Comparison of ENCODE assay signal across 10 cellular contexts in the genomic region with DNA sequence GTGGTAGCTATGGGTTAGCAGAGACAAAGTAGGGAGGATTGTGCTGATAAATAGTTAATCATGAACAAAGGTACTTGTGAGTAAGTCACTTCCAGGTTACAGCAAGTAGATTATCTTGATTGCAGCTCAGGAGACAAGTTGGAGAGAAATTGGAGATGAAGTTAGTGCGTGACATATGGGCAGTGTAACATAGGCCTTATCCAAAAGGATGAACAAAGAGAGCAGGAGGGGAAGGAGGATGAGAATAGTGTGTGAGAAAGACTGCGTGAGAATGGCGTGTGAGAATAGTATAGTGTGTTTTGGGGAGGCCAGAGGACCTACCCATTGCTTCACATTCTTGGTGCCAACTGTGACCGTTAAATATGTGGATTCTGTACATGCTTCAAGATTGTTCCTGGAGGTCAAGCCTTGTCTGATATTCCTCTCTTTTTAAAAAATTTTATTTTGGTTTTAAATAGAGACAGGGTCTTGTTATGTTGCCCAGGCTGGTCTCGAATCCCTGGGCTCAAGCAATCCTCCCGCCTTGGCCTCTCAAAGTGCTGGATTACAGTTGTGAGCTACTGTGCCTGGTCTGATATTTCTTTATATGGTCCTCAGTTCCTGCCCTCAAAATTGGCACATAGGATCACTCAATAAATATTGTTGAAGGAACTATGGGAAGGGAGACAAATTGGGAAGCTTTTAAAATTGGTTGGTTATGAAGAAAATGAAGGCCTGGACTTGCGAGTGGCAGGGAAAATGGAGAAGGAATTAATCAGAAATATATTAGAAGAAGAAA. TPM values are rescaled to one million over a fixed set of nuclear protein-coding genes. Genes with fewer than 3 reads are reported as not detected.
DNase-seq lines count a peak whose midpoint lies in the region; ATAC-seq and TF ChIP-seq lines count a peak whose summit lies in the region.
"Had no signal": no experiment of that assay in that cellular context is flagged by ENCODE, and none has a peak within 500 bp of the region (broad histone marks: within the 10 kb centered on the region; RNA-seq: fewer than 3 reads in every experiment).

No MANE protein-coding gene starts in this region.

- no peak for TF ChIP-seq POLR2A in gastroesophageal sphincter (IDR thresholded peaks at IDR 0.05)

- peak overlapping the region; percentile 97 for H3K4me2 ChIP-seq in GM23248 (ENCODE audit: unreplicated experiment)

- in situ Hi-C loops in GM23248 (cut with MboI) (no loop called here), G401 (cut with HindIII; ENCODE audit: low sequenced_read_pairs) (no loop called here)

- H3K4me1 ChIP-seq in GM23248 (ENCODE audit: insufficient read depth) = peaks cover 52% of the 10 kb centered on the region
- H3K4me1 ChIP-seq in gastroesophageal sphincter = peaks cover 3 to 76% (median 15%) of the 10 kb centered on the region in 3 donors

- H3K9ac ChIP-seq in GM23248 = 0 out of 2 replicates have a peak overlapping the region, but pooled peaks have one; percentile 88

- no peak for TF ChIP-seq CTCF in gastroesophageal sphincter (IDR thresholded peaks at IDR 0.05)

- H3K27me3 ChIP-seq in GM23248 (replicated peaks; ENCODE audit: insufficient read depth) (no peaks in the 10 kb centered on the region), gastroesophageal sphincter (no peaks in the 10 kb centered on the region)

- no peak overlapping the region for H2AFZ ChIP-seq in GM23248

- H3K4me3 ChIP-seq in GM23248 (peak overlapping the region; percentile 99), gastroesophageal sphincter (peak overlapping the region; percentile 89 to 100)

- H3K27ac ChIP-seq in GM23248 = peak overlapping the region; percentile 5; the same call in 1 of the 2 replicates
- peak overlapping the region in 3 of 4 donors; percentile 94 to 99 (median 99) for H3K27ac ChIP-seq in gastroesophageal sphincter

- H3K36me3 ChIP-seq in GM23248 (ENCODE audit: low read depth) (peaks cover 7% of the 10 kb centered on the region; the same call in 1 of the 2 replicates), gastroesophageal sphincter (no peaks in the 10 kb centered on the region)

- DNase-seq in GM23248 (no peak), renal cortical epithelial cell (ENCODE audit: low read depth) (peak; percentile 49), islet precursor cell (no peak), G401 (ENCODE audit: low spot score) (no peak)
- DNase-seq: naive B cell, NCI-H1417 treated with DMSO at 0.1 percent for 48 hours had no signal

- WGBS in GM23248 (ENCODE audit: low coverage in 1 of 2, low lambda C conversion rate in 2 of 2, missing lambda C conversion rate in 2 of 2), 2 experiments = 88 to 91% methylated on average over 7 of the region's 7 CpGs
- WGBS in gastroesophageal sphincter (ENCODE audit: low coverage in 1 of 2), 2 donors = 30 to 48% methylated on average over 5 to 7 of the region's 7 CpGs

- no peaks in the 10 kb centered on the region for H3K9me3 ChIP-seq in GM23248 (ENCODE audit: low read depth)
- H3K9me3 ChIP-seq in gastroesophageal sphincter = no peaks in the 10 kb centered on the region

- H4K20me1 ChIP-seq in GM23248 (ENCODE audit: insufficient read depth) = no peaks in the 10 kb centered on the region; the same call in 1 of the 2 replicates

- H3K9me2 ChIP-seq in GM23248 (ENCODE audit: insufficient read depth) = no peaks in the 10 kb centered on the region

- no peak for ATAC-seq in SK-N-SH treated with all-trans-retinoic acid at 6 μM for 48 hours
- ATAC-seq in gastroesophageal sphincter = no peak
- ATAC-seq in GM21360 (IDR thresholded peaks at IDR 0.05; ENCODE audit: unreplicated experiment) = no peak
- ATAC-seq in GM21723 (IDR thresholded peaks at IDR 0.05; ENCODE audit: unreplicated experiment) = no peak

- TF ChIP-seq EP300 in gastroesophageal sphincter (IDR thresholded peaks at IDR 0.05) = no peak

- peaks cover 53% of the 10 kb centered on the region for H3F3A ChIP-seq in GM23248 (ENCODE audit: insufficient read depth)

- peaks cover 81% of the 10 kb centered on the region for H3K79me2 ChIP-seq in GM23248 (ENCODE audit: insufficient read depth)

TF ChIP-seq in SK-N-SH treated with all-trans-retinoic acid at 6 μM for 48 hours, 23 proteins besides CTCF, POLR2A, EP300 and RAD21:
- peak; percentile 59; the same call in 1 of the 2 replicates for TF ChIP-seq ZNF70 (CRISPR knock-in tag; IDR thresholded peaks at IDR 0.05)
- TF ChIP-seq, protein P1, sequence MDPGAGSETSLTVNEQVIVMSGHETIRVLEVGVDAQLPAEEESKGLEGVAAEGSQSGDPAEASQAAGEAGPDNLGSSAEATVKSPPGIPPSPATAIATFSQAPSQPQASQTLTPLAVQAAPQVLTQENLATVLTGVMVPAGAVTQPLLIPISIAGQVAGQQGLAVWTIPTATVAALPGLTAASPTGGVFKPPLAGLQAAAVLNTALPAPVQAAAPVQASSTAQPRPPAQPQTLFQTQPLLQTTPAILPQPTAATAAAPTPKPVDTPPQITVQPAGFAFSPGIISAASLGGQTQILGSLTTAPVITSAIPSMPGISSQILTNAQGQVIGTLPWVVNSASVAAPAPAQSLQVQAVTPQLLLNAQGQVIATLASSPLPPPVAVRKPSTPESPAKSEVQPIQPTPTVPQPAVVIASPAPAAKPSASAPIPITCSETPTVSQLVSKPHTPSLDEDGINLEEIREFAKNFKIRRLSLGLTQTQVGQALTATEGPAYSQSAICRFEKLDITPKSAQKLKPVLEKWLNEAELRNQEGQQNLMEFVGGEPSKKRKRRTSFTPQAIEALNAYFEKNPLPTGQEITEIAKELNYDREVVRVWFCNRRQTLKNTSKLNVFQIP (CRISPR knock-in tag; IDR thresholded peaks at IDR 0.05; ENCODE audit: borderline replicate concordance, low read depth) = no peak
- no peak for TF ChIP-seq RARB (CRISPR knock-in tag; IDR thresholded peaks at IDR 0.05)
- no peak for TF ChIP-seq OSR1 (CRISPR knock-in tag; IDR thresholded peaks at IDR 0.05)

RNA-seq across cellular contexts. Expression of a gene that starts 3.2 kb away (rescaled TPM):
- 235 and 265 TPM in 2 replicates for total RNA-seq in GM23248 (2014; rRNA removed; shearing (Covaris generic))
- 177 and 180 TPM in 2 replicates for polyA plus RNA-seq in GM23248 (2016; fragmentation: Nextera tagmentation; extraction: Ambion mirVana)
- 100 to 1,000 TPM; 433 to 615 (median 440) TPM for total RNA-seq in gastroesophageal sphincter
- 258 and 313 TPM in 2 replicates for total RNA-seq in renal cortical epithelial cell
- total RNA-seq in G401 (2014; rRNA removed; shearing (Covaris generic)) = 310 and 384 TPM in 2 replicates
